13 cellular contexts compared by ENCODE assay signal in genomic region chr7:106262268-106262881, GRCh38. TPM values are rescaled to one million over a fixed set of nuclear protein-coding genes. Genes with fewer than 3 reads are reported as not detected.
DNase-seq lines count a peak whose midpoint lies in the region; ATAC-seq lines count a peak whose summit lies in the region.
"Had no signal": no experiment of that assay in that cellular context is flagged by ENCODE, and none has a peak within 500 bp of the region (broad histone marks: within the 10 kb centered on the region; RNA-seq: fewer than 3 reads in every experiment).

No MANE protein-coding gene starts in this region.

- H3K27me3 Mint-ChIP-seq in activated CD8-positive, alpha-beta memory T cell treated with anti-CD3 and anti-CD28 coated beads, Interleukin-2, amount 10 ng/mL, durations not matched to agents 7 days and 5 days: no peaks in the 10 kb centered on the region
- no peaks in the 10 kb centered on the region for H3K27me3 Mint-ChIP-seq in stimulated activated naive CD8-positive, alpha-beta T cell treated with anti-CD3 and anti-CD28 coated beads, Interleukin-15, Interleukin-2, amounts not matched to agents 100 ng/mL and 50 ng/mL, for 24 hours
- H3K27me3 Mint-ChIP-seq in stimulated activated naive CD8-positive, alpha-beta T cell treated with anti-CD3 and anti-CD28 coated beads, Interleukin-15, amount 100 ng/mL, for 72 hours: no peaks in the 10 kb centered on the region

- no peak overlapping the region for H3K4me3 Mint-ChIP-seq in activated CD8-positive, alpha-beta memory T cell treated with anti-CD3 and anti-CD28 coated beads, Interleukin-2, amount 10 ng/mL, durations not matched to agents 7 days and 5 days
- H3K4me3 Mint-ChIP-seq in stimulated activated naive CD8-positive, alpha-beta T cell treated with anti-CD3 and anti-CD28 coated beads, Interleukin-15, Interleukin-2, amounts not matched to agents 100 ng/mL and 50 ng/mL, for 24 hours: no peak overlapping the region
- H3K4me3 Mint-ChIP-seq in stimulated activated naive CD8-positive, alpha-beta T cell treated with anti-CD3 and anti-CD28 coated beads, Interleukin-15, amount 100 ng/mL, for 72 hours: no peak overlapping the region

- H3K27ac Mint-ChIP-seq in activated CD8-positive, alpha-beta memory T cell treated with anti-CD3 and anti-CD28 coated beads, Interleukin-2, amount 10 ng/mL, durations not matched to agents 7 days and 5 days: peak overlapping the region; percentile 15
- H3K27ac Mint-ChIP-seq in stimulated activated naive CD8-positive, alpha-beta T cell treated with anti-CD3 and anti-CD28 coated beads, Interleukin-15, Interleukin-2, amounts not matched to agents 100 ng/mL and 50 ng/mL, for 24 hours: peak overlapping the region; percentile 52
- H3K27ac Mint-ChIP-seq in stimulated activated naive CD8-positive, alpha-beta T cell treated with anti-CD3 and anti-CD28 coated beads, Interleukin-15, amount 100 ng/mL, for 72 hours: peak overlapping the region in 1 of 2 donors; percentile 56

- DNase-seq in activated CD8-positive, alpha-beta memory T cell treated with anti-CD3 and anti-CD28 coated beads, Interleukin-2, amount 10 ng/mL, durations not matched to agents 7 days and 5 days: no peak
- no peak for DNase-seq in activated CD8-positive, alpha-beta memory T cell treated with anti-CD3 and anti-CD28 coated beads, Interleukin-2, amount 50 U/mL, for 48 hours
- DNase-seq in stimulated activated naive CD8-positive, alpha-beta T cell treated with anti-CD3 and anti-CD28 coated beads, Interleukin-15, amount 100 ng/mL, for 72 hours: no peak
- DNase-seq in amniotic epithelial cell (ENCODE audit: low read depth) (peak; percentile 38), NCI-H1694 treated with DMSO at 0.1 percent for 48 hours (lab: John Stamatoyannopoulos, UW) (no peak)
- DNase-seq: MG63, NCI-H1092, NCI-H146, NCI-H2081 treated with DMSO at 0.1 percent for 48 hours, NCI-H510A, NCI-H774 had no signal

- CTCF ChIA-PET in activated CD8-positive, alpha-beta memory T cell treated with anti-CD3 and anti-CD28 coated beads, Interleukin-2, amount 10 ng/mL, durations not matched to agents 7 days and 5 days (lab: Charles Lee): no interaction called here

- H3K4me1 Mint-ChIP-seq in activated CD8-positive, alpha-beta memory T cell treated with anti-CD3 and anti-CD28 coated beads, Interleukin-2, amount 10 ng/mL, durations not matched to agents 7 days and 5 days: peaks cover 38% of the 10 kb centered on the region
- H3K4me1 Mint-ChIP-seq in stimulated activated naive CD8-positive, alpha-beta T cell treated with anti-CD3 and anti-CD28 coated beads, Interleukin-15, Interleukin-2, amounts not matched to agents 100 ng/mL and 50 ng/mL, for 24 hours (ENCODE audit: low read depth): peaks cover 90% of the 10 kb centered on the region
- peaks cover 64% of the 10 kb centered on the region for H3K4me1 Mint-ChIP-seq in stimulated activated naive CD8-positive, alpha-beta T cell treated with anti-CD3 and anti-CD28 coated beads, Interleukin-15, amount 100 ng/mL, for 72 hours

- no peaks in the 10 kb centered on the region for H3K9me3 Mint-ChIP-seq in activated CD8-positive, alpha-beta memory T cell treated with anti-CD3 and anti-CD28 coated beads, Interleukin-2, amount 10 ng/mL, durations not matched to agents 7 days and 5 days (ENCODE audit: low read depth)
- H3K9me3 Mint-ChIP-seq in stimulated activated naive CD8-positive, alpha-beta T cell treated with anti-CD3 and anti-CD28 coated beads, Interleukin-15, Interleukin-2, amounts not matched to agents 100 ng/mL and 50 ng/mL, for 24 hours: no peaks in the 10 kb centered on the region
- no peaks in the 10 kb centered on the region for H3K9me3 Mint-ChIP-seq in stimulated activated naive CD8-positive, alpha-beta T cell treated with anti-CD3 and anti-CD28 coated beads, Interleukin-15, amount 100 ng/mL, for 72 hours

- H3K36me3 Mint-ChIP-seq in activated CD8-positive, alpha-beta memory T cell treated with anti-CD3 and anti-CD28 coated beads, Interleukin-2, amount 10 ng/mL, durations not matched to agents 7 days and 5 days: peaks cover 81% of the 10 kb centered on the region
- peaks cover 96% of the 10 kb centered on the region for H3K36me3 Mint-ChIP-seq in stimulated activated naive CD8-positive, alpha-beta T cell treated with anti-CD3 and anti-CD28 coated beads, Interleukin-15, Interleukin-2, amounts not matched to agents 100 ng/mL and 50 ng/mL, for 24 hours (ENCODE audit: low read depth)

- ATAC-seq in activated CD8-positive, alpha-beta memory T cell treated with anti-CD3 and anti-CD28 coated beads, Interleukin-2, amount 10 ng/mL, durations not matched to agents 7 days and 5 days: no peak
- no peak for ATAC-seq in stimulated activated naive CD8-positive, alpha-beta T cell treated with anti-CD3 and anti-CD28 coated beads, Interleukin-15, amount 100 ng/mL, for 72 hours
- ATAC-seq in GM18520 (IDR thresholded peaks at IDR 0.05; ENCODE audit: unreplicated experiment): no peak

RNA-seq across cellular contexts. Expression of gene NAMPT, which starts 22.4 kb away (rescaled TPM):
- total RNA-seq in activated CD8-positive, alpha-beta memory T cell treated with anti-CD3 and anti-CD28 coated beads, Interleukin-2, amount 10 ng/mL, durations not matched to agents 7 days and 5 days: 100 to 1,000 TPM in 1 of 2 experiments, 10 to 100 TPM in 1; 89.7 to 188 TPM
